In the genomic region with DNA sequence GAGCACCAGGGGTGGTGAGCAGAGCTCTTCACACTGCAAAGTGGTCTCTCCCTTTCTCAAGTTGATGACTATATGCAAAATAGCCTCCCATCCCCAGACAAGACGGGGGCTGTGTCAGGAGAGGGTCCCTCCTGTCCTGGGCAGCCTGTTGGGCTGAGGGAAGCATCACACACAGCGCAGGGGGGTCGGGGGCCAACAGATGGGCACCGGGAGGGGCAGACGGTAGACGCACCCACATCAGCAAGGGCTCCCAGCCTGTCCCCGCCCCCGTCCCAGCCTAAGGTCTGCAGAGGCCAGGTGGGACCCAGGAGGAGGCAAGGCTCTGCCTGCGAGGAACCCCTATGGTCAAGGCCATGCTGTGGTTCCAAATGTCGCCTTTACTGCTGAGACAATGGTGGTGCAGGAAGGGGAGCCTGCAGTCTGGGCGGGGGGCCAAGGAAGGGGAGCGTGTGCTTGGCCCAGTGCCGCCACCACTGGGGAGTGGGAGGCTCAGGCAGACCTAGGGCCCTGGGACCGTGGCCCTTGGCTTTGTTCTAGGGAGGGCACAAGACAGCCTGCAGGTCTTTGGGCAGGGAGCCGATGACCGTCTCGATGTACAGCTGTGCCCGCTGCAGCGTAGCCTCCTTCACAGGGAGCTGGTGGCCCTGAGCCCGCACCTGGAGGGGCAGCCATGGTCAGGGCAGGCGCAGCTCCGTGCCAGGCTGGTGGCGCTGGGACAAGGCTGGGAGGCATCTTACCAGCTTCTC, we compare ENCODE assay signal across 17 cellular contexts.
"Had no signal": no experiment of that assay in that cellular context is flagged by ENCODE, and none has a peak within 500 bp of the region (broad histone marks: within the 10 kb centered on the region; RNA-seq: fewer than 3 reads in every experiment).

No MANE protein-coding gene starts in this region.

- H3K9me3 Mint-ChIP-seq: activated B cell treated with CpG ODN at 0.5 μM for 24 hours; activated CD4-positive, alpha-beta T cell treated with anti-CD3 and anti-CD28 coated beads, Interleukin-2, amount 10 ng/mL, durations not matched to agents 24 days and 14 days; memory B cell; naive thymus-derived CD8-positive, alpha-beta T cell; T-helper 2 cell treated with Interferon-gamma antibody and Interleukin-4, amounts not matched to agents 5 μg/mL and 100 μg/mL, for 36 hours had no signal

- H3K27ac Mint-ChIP-seq: activated B cell treated with CpG ODN at 0.5 μM for 24 hours; activated CD4-positive, alpha-beta T cell treated with anti-CD3 and anti-CD28 coated beads, Interleukin-2, amount 10 ng/mL, durations not matched to agents 24 days and 14 days; memory B cell; T-helper 2 cell treated with Interferon-gamma antibody and Interleukin-4, amounts not matched to agents 5 μg/mL and 100 μg/mL, for 36 hours had no signal

- H3K27me3 Mint-ChIP-seq: activated B cell treated with CpG ODN at 0.5 μM for 24 hours, memory B cell had no signal

- H3K4me3 ChIP-seq: ascending aorta, cardiac muscle cell, gastrocnemius medialis, left ventricle myocardium inferior, skin epidermis, tibial nerve, vagina had no signal

- H3K9me3 ChIP-seq: ascending aorta, gastrocnemius medialis, left ventricle myocardium inferior, neutrophil, tibial nerve, vagina had no signal

- H3K27me3 ChIP-seq: ascending aorta, cardiac muscle cell, tibial nerve, vagina had no signal

- DNase-seq: activated B cell treated with CpG ODN at 0.5 μM for 24 hours; activated CD4-positive, alpha-beta T cell treated with anti-CD3 and anti-CD28 coated beads, Interleukin-2, amount 10 ng/mL, durations not matched to agents 24 days and 14 days; activated CD8-positive, alpha-beta memory T cell treated with anti-CD3 and anti-CD28 coated beads, Interleukin-2, amount 50 U/mL, for 48 hours; erythroblast; gastrocnemius medialis; left ventricle myocardium inferior; stimulated activated CD4-positive, alpha-beta T cell treated with anti-CD3 and anti-CD28 coated beads, Interleukin-4, amount 100 ng/mL, for 24 hours; stimulated activated naive CD4-positive, alpha-beta T cell treated with Interleukin-2 at 50 U/mL for 16 hours had no signal

- ATAC-seq: gastrocnemius medialis; naive thymus-derived CD8-positive, alpha-beta T cell had no signal

- H3K36me3 ChIP-seq: ascending aorta, cardiac muscle cell, gastrocnemius medialis, left ventricle myocardium inferior, neutrophil, vagina had no signal

- H3K27ac ChIP-seq: ascending aorta, cardiac muscle cell, gastrocnemius medialis, left ventricle myocardium inferior, neutrophil, skin epidermis, tibial nerve, vagina had no signal

- H3K4me3 Mint-ChIP-seq: activated B cell treated with CpG ODN at 0.5 μM for 24 hours; activated CD4-positive, alpha-beta T cell treated with anti-CD3 and anti-CD28 coated beads, Interleukin-2, amount 10 ng/mL, durations not matched to agents 24 days and 14 days; memory B cell; T-helper 2 cell treated with Interferon-gamma antibody and Interleukin-4, amounts not matched to agents 5 μg/mL and 100 μg/mL, for 36 hours had no signal

- H3K36me3 Mint-ChIP-seq: memory B cell; naive thymus-derived CD8-positive, alpha-beta T cell had no signal
